ENCODE assay signal across 10 cellular contexts in the genomic region with DNA sequence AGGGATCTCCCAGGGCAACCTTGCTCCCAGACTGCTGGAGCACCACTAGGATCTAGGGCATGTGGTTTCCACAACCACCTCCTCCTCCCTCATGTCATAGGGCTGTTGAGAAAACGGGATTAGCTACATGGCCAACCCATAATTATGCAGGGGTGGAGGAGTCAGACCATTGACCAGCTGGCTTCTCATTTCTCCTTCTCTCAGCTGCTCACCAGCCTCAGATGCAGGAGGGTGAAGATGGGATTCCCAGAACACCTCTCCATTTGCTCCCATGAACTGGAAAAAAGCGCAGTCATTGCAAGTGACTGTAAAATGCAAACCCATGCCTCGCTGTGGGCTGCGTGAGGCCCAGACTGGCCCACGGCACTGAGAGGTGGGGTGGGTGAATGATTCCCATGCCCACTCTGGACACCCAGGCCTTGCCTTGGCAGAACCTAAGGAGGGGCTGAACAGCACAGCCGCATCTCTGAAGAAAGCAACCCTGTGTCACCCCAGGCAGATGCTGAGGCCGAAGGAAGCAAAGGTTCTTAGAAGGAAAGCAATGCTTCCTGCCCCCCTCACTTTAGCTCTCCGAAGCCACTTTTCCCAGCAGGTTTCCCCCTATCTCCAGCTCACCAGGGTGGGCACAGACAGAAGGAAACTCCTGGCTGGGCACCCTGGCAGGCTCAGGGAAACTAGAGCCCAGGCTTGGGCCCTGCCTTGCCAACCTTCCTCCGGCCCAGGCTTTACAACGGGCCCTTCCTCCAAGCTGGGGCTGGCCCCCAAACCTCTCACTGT.
DNase-seq lines count a peak whose midpoint lies in the region; ATAC-seq and TF ChIP-seq lines count a peak whose summit lies in the region.
"Had no signal": no experiment of that assay in that cellular context is flagged by ENCODE, and none has a peak within 500 bp of the region (broad histone marks: within the 10 kb centered on the region; RNA-seq: fewer than 3 reads in every experiment).

No MANE protein-coding gene starts in this region.

- peak overlapping the region; percentile 63 for H2AFZ ChIP-seq in GM23338

- H3K36me3 Mint-ChIP-seq in GM23338 (ENCODE audit: low read depth) = no peaks in the 10 kb centered on the region
- no peaks in the 10 kb centered on the region for H3K36me3 Mint-ChIP-seq in activated T-cell treated with anti-CD3 and anti-CD28 coated beads, Interleukin-2, amount 50 U/mL, for 4 hours (ENCODE audit: insufficient read depth)

- H4K20me1 ChIP-seq in GM23338 (replicated peaks; ENCODE audit: insufficient read depth) = no peaks in the 10 kb centered on the region

- H3K4me3 Mint-ChIP-seq in GM23338 = no peak overlapping the region
- H3K4me3 Mint-ChIP-seq in activated T-cell treated with anti-CD3 and anti-CD28 coated beads, Interleukin-2, amount 50 U/mL, for 4 hours = no peak overlapping the region

- H3K27me3 ChIP-seq in GM23338 (ENCODE audit: insufficient read depth) (no peaks in the 10 kb centered on the region), SJCRH30 (no peaks in the 10 kb centered on the region), left ventricle myocardium inferior (ENCODE audit: low read depth) (no peaks in the 10 kb centered on the region), skeletal muscle tissue (ENCODE audit: control insufficient read depth in 3 of 3, insufficient read depth in 3 of 3, low read length in 3 of 3) (no peaks in the 10 kb centered on the region)

- H3K9me2 ChIP-seq in GM23338 (ENCODE audit: insufficient read depth) = no peaks in the 10 kb centered on the region

- no peak overlapping the region for H3K4me2 ChIP-seq in GM23338
- H3K4me2 ChIP-seq: KMS-11 had no signal

- no peak for DNase-seq in GM23338 (ENCODE audit: low spot score)
- peak; percentile 92 to 97 for DNase-seq in SJCRH30
- DNase-seq in left ventricle myocardium inferior = no peak
- no peak for DNase-seq in activated T-cell treated with anti-CD3 and anti-CD28 coated beads, Interleukin-2, amount 50 U/mL, for 4 hours
- DNase-seq: activated effector memory CD4-positive, alpha-beta T cell treated with anti-CD3 and anti-CD28 coated beads, Interleukin-2, amount 50 U/mL, for 16 hours had no signal

- no peaks in the 10 kb centered on the region for H3K36me3 ChIP-seq in GM23338 (ENCODE audit: insufficient read depth)
- H3K36me3 ChIP-seq in SJCRH30 = no peaks in the 10 kb centered on the region
- no peaks in the 10 kb centered on the region for H3K36me3 ChIP-seq in left ventricle myocardium inferior
- no peaks in the 10 kb centered on the region for H3K36me3 ChIP-seq in skeletal muscle tissue (ENCODE audit: control insufficient read depth in 3 of 3, insufficient read depth in 3 of 3, low read length in 3 of 3)

- peaks cover 28% of the 10 kb centered on the region for H3K4me1 Mint-ChIP-seq in GM23338
- no peaks in the 10 kb centered on the region for H3K4me1 Mint-ChIP-seq in activated T-cell treated with anti-CD3 and anti-CD28 coated beads, Interleukin-2, amount 50 U/mL, for 4 hours (ENCODE audit: low read depth)

- no peaks in the 10 kb centered on the region for H3F3A ChIP-seq in GM23338 (replicated peaks; ENCODE audit: low read depth)

- no peak overlapping the region for H3K27ac ChIP-seq in GM23338 (ENCODE audit: low read depth)
- H3K27ac ChIP-seq in SJCRH30 = peak overlapping the region; percentile 90
- peak overlapping the region; percentile 65 for H3K27ac ChIP-seq in left ventricle myocardium inferior (replicated peaks)
- peak overlapping the region; percentile 79 for H3K27ac ChIP-seq in skeletal muscle tissue (ENCODE audit: low read depth, low read length)
- H3K27ac ChIP-seq: KMS-11 had no signal

- H3K4me3 ChIP-seq in GM23338 (no peak overlapping the region), SJCRH30 (peak overlapping the region; percentile 35), left ventricle myocardium inferior (peak overlapping the region; percentile 3), skeletal muscle tissue (ENCODE audit: low read length in 3 of 3) (peak overlapping the region in 1 of 3 donors; percentile 14)

- no peaks in the 10 kb centered on the region; the same call in 2 of the 3 replicates for H3K9me3 Mint-ChIP-seq in GM23338
- H3K9me3 Mint-ChIP-seq in activated T-cell treated with anti-CD3 and anti-CD28 coated beads, Interleukin-2, amount 50 U/mL, for 4 hours = no peaks in the 10 kb centered on the region

- H3K9me3 ChIP-seq in SJCRH30 (replicated peaks) (no peaks in the 10 kb centered on the region), left ventricle myocardium inferior (replicated peaks) (no peaks in the 10 kb centered on the region), skeletal muscle tissue (ENCODE audit: control insufficient read depth in 3 of 3, low read length in 3 of 3) (no peaks in the 10 kb centered on the region)

- no peak overlapping the region for H3K27ac Mint-ChIP-seq in GM23338

- no peaks in the 10 kb centered on the region for H3K27me3 Mint-ChIP-seq in GM23338 (ENCODE audit: insufficient read depth, low read depth, poor library complexity)
- peaks cover 3% of the 10 kb centered on the region for H3K27me3 Mint-ChIP-seq in activated T-cell treated with anti-CD3 and anti-CD28 coated beads, Interleukin-2, amount 50 U/mL, for 4 hours (ENCODE audit: low read depth)

- ATAC-seq in GM23338 (no peak; the same call in 2 of the 3 replicates), GM21360 (IDR thresholded peaks at IDR 0.05; ENCODE audit: unreplicated experiment) (no peak), HG03108 (IDR thresholded peaks at IDR 0.05; ENCODE audit: unreplicated experiment) (no peak), HG03342 (IDR thresholded peaks at IDR 0.05; ENCODE audit: unreplicated experiment) (no peak)
- ATAC-seq in activated T-cell treated with anti-CD3 and anti-CD28 coated beads, Interleukin-2, amount 50 U/mL, for 4 hours = no peak

- intact Hi-C loops in left ventricle myocardium inferior (cut with micrococcal nuclease) = no loop called here

- H3K79me2 ChIP-seq in GM23338 (replicated peaks; ENCODE audit: insufficient read depth) = no peaks in the 10 kb centered on the region

- peaks cover 12% of the 10 kb centered on the region for H3K4me1 ChIP-seq in GM23338 (ENCODE audit: insufficient read depth)
- H3K4me1 ChIP-seq in SJCRH30 = peaks cover 37% of the 10 kb centered on the region
- H3K4me1 ChIP-seq in left ventricle myocardium inferior = peaks cover 42% of the 10 kb centered on the region
- H3K4me1 ChIP-seq in skeletal muscle tissue (ENCODE audit: control insufficient read depth in 3 of 3, insufficient read depth in 3 of 3, low read length in 3 of 3) = peaks cover 16 to 18% (median 17%) of the 10 kb centered on the region in 3 donors

- H3K9ac ChIP-seq in skeletal muscle tissue (ENCODE audit: low read depth in 1 of 3, low read length in 3 of 3) = peak overlapping the region in 2 of 3 donors; percentile 4 to 48
- H3K9ac ChIP-seq: KMS-11 had no signal

- no peak for TF ChIP-seq CTCF in GM23338 (conservative IDR thresholded peaks at IDR 0.05; ENCODE audit: low read depth in 2 of 2)
- TF ChIP-seq CTCF in left ventricle myocardium inferior (IDR thresholded peaks at IDR 0.05; ENCODE audit: borderline replicate concordance) = no peak

TF ChIP-seq in GM23338, 12 proteins besides CTCF, POLR2A, EP300 and RAD21 (continues in another document):
- TF ChIP-seq EZH2phosphoT487 (IDR thresholded peaks at IDR 0.05; ENCODE audit: unreplicated experiment) = no peak
- TF ChIP-seq, protein P1, sequence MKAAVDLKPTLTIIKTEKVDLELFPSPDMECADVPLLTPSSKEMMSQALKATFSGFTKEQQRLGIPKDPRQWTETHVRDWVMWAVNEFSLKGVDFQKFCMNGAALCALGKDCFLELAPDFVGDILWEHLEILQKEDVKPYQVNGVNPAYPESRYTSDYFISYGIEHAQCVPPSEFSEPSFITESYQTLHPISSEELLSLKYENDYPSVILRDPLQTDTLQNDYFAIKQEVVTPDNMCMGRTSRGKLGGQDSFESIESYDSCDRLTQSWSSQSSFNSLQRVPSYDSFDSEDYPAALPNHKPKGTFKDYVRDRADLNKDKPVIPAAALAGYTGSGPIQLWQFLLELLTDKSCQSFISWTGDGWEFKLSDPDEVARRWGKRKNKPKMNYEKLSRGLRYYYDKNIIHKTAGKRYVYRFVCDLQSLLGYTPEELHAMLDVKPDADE (IDR thresholded peaks at IDR 0.05) = no peak
- TF ChIP-seq, protein P2, sequence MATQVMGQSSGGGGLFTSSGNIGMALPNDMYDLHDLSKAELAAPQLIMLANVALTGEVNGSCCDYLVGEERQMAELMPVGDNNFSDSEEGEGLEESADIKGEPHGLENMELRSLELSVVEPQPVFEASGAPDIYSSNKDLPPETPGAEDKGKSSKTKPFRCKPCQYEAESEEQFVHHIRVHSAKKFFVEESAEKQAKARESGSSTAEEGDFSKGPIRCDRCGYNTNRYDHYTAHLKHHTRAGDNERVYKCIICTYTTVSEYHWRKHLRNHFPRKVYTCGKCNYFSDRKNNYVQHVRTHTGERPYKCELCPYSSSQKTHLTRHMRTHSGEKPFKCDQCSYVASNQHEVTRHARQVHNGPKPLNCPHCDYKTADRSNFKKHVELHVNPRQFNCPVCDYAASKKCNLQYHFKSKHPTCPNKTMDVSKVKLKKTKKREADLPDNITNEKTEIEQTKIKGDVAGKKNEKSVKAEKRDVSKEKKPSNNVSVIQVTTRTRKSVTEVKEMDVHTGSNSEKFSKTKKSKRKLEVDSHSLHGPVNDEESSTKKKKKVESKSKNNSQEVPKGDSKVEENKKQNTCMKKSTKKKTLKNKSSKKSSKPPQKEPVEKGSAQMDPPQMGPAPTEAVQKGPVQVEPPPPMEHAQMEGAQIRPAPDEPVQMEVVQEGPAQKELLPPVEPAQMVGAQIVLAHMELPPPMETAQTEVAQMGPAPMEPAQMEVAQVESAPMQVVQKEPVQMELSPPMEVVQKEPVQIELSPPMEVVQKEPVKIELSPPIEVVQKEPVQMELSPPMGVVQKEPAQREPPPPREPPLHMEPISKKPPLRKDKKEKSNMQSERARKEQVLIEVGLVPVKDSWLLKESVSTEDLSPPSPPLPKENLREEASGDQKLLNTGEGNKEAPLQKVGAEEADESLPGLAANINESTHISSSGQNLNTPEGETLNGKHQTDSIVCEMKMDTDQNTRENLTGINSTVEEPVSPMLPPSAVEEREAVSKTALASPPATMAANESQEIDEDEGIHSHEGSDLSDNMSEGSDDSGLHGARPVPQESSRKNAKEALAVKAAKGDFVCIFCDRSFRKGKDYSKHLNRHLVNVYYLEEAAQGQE (IDR thresholded peaks at IDR 0.05; ENCODE audit: unreplicated experiment) = no peak

Comparison
In these comparisons a context has a peak if more than half of its experiments do, and no peak if none do; other contexts are left out.
1. DNase-seq: peak in SJCRH30 (2 of 2); none in GM23338 (single experiment), left ventricle myocardium inferior (single experiment) and activated T-cell treated with anti-CD3 and anti-CD28 coated beads, Interleukin-2, amount 50 U/mL, for 4 hours (single experiment).